In genomic region chr15:70329179-70329578, GRCh38 we compare ENCODE assay signal across 17 cellular contexts.
"Had no signal": no experiment of that assay in that cellular context is flagged by ENCODE, and none has a peak within 500 bp of the region (broad histone marks: within the 10 kb centered on the region; RNA-seq: fewer than 3 reads in every experiment).

No MANE protein-coding gene starts in this region.

- H3K4me3 Mint-ChIP-seq: activated B cell treated with CpG ODN at 0.5 μM for 24 hours; activated CD4-positive, alpha-beta T cell treated with anti-CD3 and anti-CD28 coated beads, Interleukin-2, amount 10 ng/mL, durations not matched to agents 24 days and 14 days; activated CD8-positive, alpha-beta T cell treated with anti-CD3 and anti-CD28 coated beads, Interleukin-2, amount 10 ng/mL, durations not matched to agents 7 days and 5 days; activated T-helper 1 cell treated with anti-CD3 and anti-CD28 coated beads, Interleukin-12 subunit alpha, Interleukin-12 subunit beta, Interleukin-2, Interleukin-4 antibody, amounts not matched to agents 30 ng/mL and 10 ng/mL and 1 ng/mL, durations not matched to agents 14 hours and 24 hours and 36 hours; dendritic cell treated with granulocyte-macrophage colony-stimulating factor and Interleukin-4, amounts not matched to agents 40 ng/mL and 50 ng/mL, for 4 days; natural killer cell; stimulated activated effector memory CD8-positive, alpha-beta T cell treated with anti-CD3 and anti-CD28 coated beads, Interleukin-12 subunit alpha, Interleukin-12 subunit beta, amount 100 ng/mL, for 72 hours had no signal

- DNase-seq: activated B cell treated with CpG ODN at 0.5 μM for 24 hours; activated CD4-positive, alpha-beta T cell treated with anti-CD3 and anti-CD28 coated beads, Interleukin-2, amount 10 ng/mL, durations not matched to agents 24 days and 14 days; activated CD8-positive, alpha-beta T cell treated with anti-CD3 and anti-CD28 coated beads, Interleukin-2, amount 10 ng/mL, durations not matched to agents 7 days and 5 days; activated naive CD4-positive, alpha-beta T cell; anterior cingulate cortex; cerebellar nuclear complex; effector memory CD4-positive, alpha-beta T cell; heart left ventricle; natural killer cell; right cardiac atrium; SHP77 treated with DMSO at 0.1 percent for 48 hours; T-helper 2 cell; trophoblast cell had no signal

- H3K36me3 ChIP-seq: heart left ventricle, neutrophil had no signal

- H3K4me3 ChIP-seq: heart left ventricle had no signal

- ATAC-seq: activated CD8-positive, alpha-beta T cell treated with anti-CD3 and anti-CD28 coated beads, Interleukin-2, amount 10 ng/mL, durations not matched to agents 7 days and 5 days; natural killer cell; right cardiac atrium; stimulated activated effector memory CD8-positive, alpha-beta T cell treated with anti-CD3 and anti-CD28 coated beads, Interleukin-12 subunit alpha, Interleukin-12 subunit beta, amount 100 ng/mL, for 72 hours had no signal

- H3K27ac Mint-ChIP-seq: activated CD4-positive, alpha-beta T cell treated with anti-CD3 and anti-CD28 coated beads, Interleukin-2, amount 10 ng/mL, durations not matched to agents 24 days and 14 days; activated CD8-positive, alpha-beta T cell treated with anti-CD3 and anti-CD28 coated beads, Interleukin-2, amount 10 ng/mL, durations not matched to agents 7 days and 5 days; activated T-helper 1 cell treated with anti-CD3 and anti-CD28 coated beads, Interleukin-12 subunit alpha, Interleukin-12 subunit beta, Interleukin-2, Interleukin-4 antibody, amounts not matched to agents 30 ng/mL and 10 ng/mL and 1 ng/mL, durations not matched to agents 14 hours and 24 hours and 36 hours; dendritic cell treated with granulocyte-macrophage colony-stimulating factor and Interleukin-4, amounts not matched to agents 40 ng/mL and 50 ng/mL, for 4 days; natural killer cell; stimulated activated effector memory CD8-positive, alpha-beta T cell treated with anti-CD3 and anti-CD28 coated beads, Interleukin-12 subunit alpha, Interleukin-12 subunit beta, amount 100 ng/mL, for 72 hours had no signal

- H3K36me3 Mint-ChIP-seq: stimulated activated effector memory CD8-positive, alpha-beta T cell treated with anti-CD3 and anti-CD28 coated beads, Interleukin-12 subunit alpha, Interleukin-12 subunit beta, amount 100 ng/mL, for 72 hours had no signal

- H3K4me1 Mint-ChIP-seq: natural killer cell; stimulated activated effector memory CD8-positive, alpha-beta T cell treated with anti-CD3 and anti-CD28 coated beads, Interleukin-12 subunit alpha, Interleukin-12 subunit beta, amount 100 ng/mL, for 72 hours had no signal

- H3K27me3 ChIP-seq: heart left ventricle, neutrophil had no signal

- H3K27me3 Mint-ChIP-seq: activated B cell treated with CpG ODN at 0.5 μM for 24 hours had no signal

- H3K27ac ChIP-seq: neutrophil had no signal
